In genomic region chr14:100065161-100065871, GRCh38 we compare ENCODE assay signal across 8 cellular contexts. TPM values are rescaled to one million over a fixed set of nuclear protein-coding genes. Genes with fewer than 3 reads are reported as not detected.
DNase-seq lines count a peak whose midpoint lies in the region; ATAC-seq and TF ChIP-seq lines count a peak whose summit lies in the region.

Gene EVL, plus strand, starts transcription at chr14:100065422. Its CDS starts 79 bp downstream, at chr14:100065501.

- TF ChIP-seq RAD21 in SK-N-SH (IDR thresholded peaks at IDR 0.05; ENCODE audit: low read length): no peak

- TF ChIP-seq CTCF in SK-N-SH (IDR thresholded peaks at IDR 0.05) (no peak), activated B cell treated with CpG ODN at 0.5 μM for 24 hours (IDR thresholded peaks at IDR 0.05) (no peak), colonic mucosa (IDR thresholded peaks at IDR 0.05) (no peak), natural killer cell (IDR thresholded peaks at IDR 0.05) (no peak)

- no peak for TF ChIP-seq EP300 in SK-N-SH (IDR thresholded peaks at IDR 0.05; ENCODE audit: borderline replicate concordance in 1 of 2, low read depth in 1 of 2, low read length in 1 of 2)

- H3K9ac ChIP-seq in SK-N-SH: no peak within 1 kb of the TSS
- peak within 1 kb of the TSS; percentile 27 to 70 for H3K9ac ChIP-seq in colonic mucosa (ENCODE audit: low read depth in 2 of 2, low read length in 2 of 2)

- ATAC-seq in SK-N-SH treated with all-trans-retinoic acid at 6 μM for 48 hours (no peak; the same call in 2 of the 3 replicates), HG03432 (IDR thresholded peaks at IDR 0.05; ENCODE audit: unreplicated experiment) (peak; percentile 49), activated B cell treated with CpG ODN at 0.5 μM for 24 hours (ENCODE audit: low read depth) (peak; percentile 67), natural killer cell (peak; percentile 25 to 51 (median 33))

- H3K79me2 ChIP-seq in SK-N-SH (ENCODE audit: insufficient read depth): 0 out of 2 replicates have a peak, but pooled peaks cover 3% of the 10 kb centered on the region

- H3K4me2 ChIP-seq in SK-N-SH: no peak within 1 kb of the TSS

- intact Hi-C loops in activated B cell treated with CpG ODN at 0.5 μM for 24 hours (cut with micrococcal nuclease) (loop anchor here (1.0 to 5.0 kb wide), 9 partner anchors 8 to 463 kb away; partner anchors contain the start of genes CCDC85C, CYP46A1, DEGS2 and SLC25A29), colonic mucosa (cut with DNase I) (no loop called here), natural killer cell (cut with micrococcal nuclease) (loop anchor here (2.0 to 5.0 kb wide), 3 partner anchors 13 to 1757 kb away; partner anchors contain the start of gene YY1)

- H3K9me2 ChIP-seq in SK-N-SH: no peaks in the 10 kb centered on the region

- CTCF ChIA-PET in SK-N-SH (lab: Yijun Ruan, JAX): interaction anchor here (0.6 to 1.7 kb wide), 3 partner anchors 15 to 127 kb away, joined by 3 to 5 read pairs (median 3); no protein-coding TSS in a partner anchor
- CTCF ChIA-PET in activated B cell treated with CpG ODN at 0.5 μM for 24 hours (lab: Charles Lee): interaction anchor here (0.7 to 5.1 kb wide), 8 partner anchors 9 to 127 kb away, joined by 3 to 22 read pairs (median 5); no protein-coding TSS in a partner anchor

- peak within 1 kb of the TSS; percentile 94 for H3K4me3 Mint-ChIP-seq in activated B cell treated with CpG ODN at 0.5 μM for 24 hours
- peak within 1 kb of the TSS; percentile 90 for H3K4me3 Mint-ChIP-seq in natural killer cell

- no peaks in the 10 kb centered on the region for H3K9me3 ChIP-seq in SK-N-SH
- no peaks in the 10 kb centered on the region for H3K9me3 ChIP-seq in colonic mucosa

- peaks cover 88% of the 10 kb centered on the region for H3K4me1 Mint-ChIP-seq in activated B cell treated with CpG ODN at 0.5 μM for 24 hours
- peaks cover 89 to 94% of the 10 kb centered on the region in 2 donors for H3K4me1 Mint-ChIP-seq in natural killer cell

- H3K4me1 ChIP-seq in SK-N-SH (ENCODE audit: control insufficient read depth in 1 of 2, insufficient read depth in 2 of 2, low read depth in 1 of 2, low read length in 1 of 2): peaks cover 0 to 10% of the 10 kb centered on the region in 2 experiments; a peak in 1 of 4 replicates
- no peaks in the 10 kb centered on the region for H3K4me1 ChIP-seq in colonic mucosa

- POLR2A ChIA-PET in SK-N-SH (lab: Yijun Ruan, JAX) (no interaction called here), activated B cell treated with CpG ODN at 0.5 μM for 24 hours (lab: Charles Lee) (interaction anchor here (0.6 to 3.5 kb wide), 23 partner anchors 8 to 310 kb away, joined by 3 to 56 read pairs (median 4); partner anchors contain the start of gene DEGS2)

- H3K36me3 ChIP-seq in SK-N-SH (replicated peaks in 1 of 2; ENCODE audit: control insufficient read depth in 1 of 2, insufficient read depth in 2 of 2, low read length in 1 of 2) (no peaks in the 10 kb centered on the region), colonic mucosa (no peaks in the 10 kb centered on the region)

- no peaks in the 10 kb centered on the region for H3K9me3 Mint-ChIP-seq in activated B cell treated with CpG ODN at 0.5 μM for 24 hours
- H3K9me3 Mint-ChIP-seq in natural killer cell: no peaks in the 10 kb centered on the region

- H2AFZ ChIP-seq in SK-N-SH (ENCODE audit: low read depth): no peak within 1 kb of the TSS

- H3K27me3 Mint-ChIP-seq in activated B cell treated with CpG ODN at 0.5 μM for 24 hours (no peaks in the 10 kb centered on the region), natural killer cell (ENCODE audit: low read depth in 2 of 2) (no peaks in the 10 kb centered on the region)

- H3K27ac ChIP-seq in SK-N-SH (ENCODE audit: low read depth in 2 of 2, low read length in 1 of 2): no peak within 1 kb of the TSS
- H3K27ac ChIP-seq in colonic mucosa: peak within 1 kb of the TSS; percentile 74
- peak within 1 kb of the TSS; percentile 58 for H3K27ac ChIP-seq in substantia nigra (ENCODE audit: low read depth, low read length, poor library complexity, severe bottlenecking)

- H3K27me3 ChIP-seq in SK-N-SH (ENCODE audit: insufficient read depth) (no peaks in the 10 kb centered on the region), colonic mucosa (no peaks in the 10 kb centered on the region)

- WGBS in SK-N-SH (ENCODE audit: low lambda C conversion rate): 99% methylated on average over 6 of the region's 6 CpGs

- H3K27ac Mint-ChIP-seq in activated B cell treated with CpG ODN at 0.5 μM for 24 hours (peak within 1 kb of the TSS; percentile 98), natural killer cell (peak within 1 kb of the TSS; percentile 93)

- H3K4me3 ChIP-seq in SK-N-SH (ENCODE audit: low read depth in 2 of 2, low read length in 1 of 2) (no peak within 1 kb of the TSS), colonic mucosa (peak within 1 kb of the TSS; percentile 16)

- H4K20me1 ChIP-seq in SK-N-SH (ENCODE audit: insufficient read depth): no peaks in the 10 kb centered on the region

- DNase-seq in SK-N-SH (no peak), activated B cell treated with CpG ODN at 0.5 μM for 24 hours (peak; percentile 65), colonic mucosa (no peak), natural killer cell (peak; percentile 60), substantia nigra (lab: John Stamatoyannopoulos, UW) (peak in 3 of 49 donors; percentile 11 to 58 (median 54)), NCI-H128 (lab: John Stamatoyannopoulos, UW; ENCODE audit: unreplicated experiment) (no peak)

- peaks cover 21% of the 10 kb centered on the region for H3K36me3 Mint-ChIP-seq in activated B cell treated with CpG ODN at 0.5 μM for 24 hours (ENCODE audit: low read depth)
- H3K36me3 Mint-ChIP-seq in natural killer cell: no peaks in the 10 kb centered on the region

- no peaks in the 10 kb centered on the region for H3F3A ChIP-seq in SK-N-SH (replicated peaks; ENCODE audit: insufficient read depth)

TF ChIP-seq in SK-N-SH, 30 proteins besides CTCF, POLR2A, EP300 and RAD21 (continues in another document):
- TF ChIP-seq FOSL2 (IDR thresholded peaks at IDR 0.05; ENCODE audit: borderline replicate concordance, low read depth) (no peak), POLR2AphosphoS5 (IDR thresholded peaks at IDR 0.05; ENCODE audit: low read depth, low read length) (no peak), MXI1 (IDR thresholded peaks at IDR 0.05; ENCODE audit: low read depth, low read length) (no peak), RCOR1 (IDR thresholded peaks at IDR 0.05; ENCODE audit: low read length) (no peak), EZH2phosphoT487 (IDR thresholded peaks at IDR 0.05; ENCODE audit: borderline replicate concordance, low read depth) (no peak), USF2 (IDR thresholded peaks at IDR 0.05; ENCODE audit: borderline replicate concordance, low read depth, low read length) (no peak), GATA2 (CRISPR knock-in tag; IDR thresholded peaks at IDR 0.05) (no peak), PBX3 (IDR thresholded peaks at IDR 0.05) (no peak), FOXJ3 (CRISPR knock-in tag; IDR thresholded peaks at IDR 0.05) (no peak)

TF ChIP-seq in SK-N-SH treated with all-trans-retinoic acid at 6 μM for 48 hours, 23 proteins besides CTCF, POLR2A, EP300 and RAD21 (continues in another document):
- TF ChIP-seq ZNF70 (CRISPR knock-in tag; IDR thresholded peaks at IDR 0.05) (no peak), TSHZ2 (CRISPR knock-in tag; IDR thresholded peaks at IDR 0.05) (no peak), CREB5 (CRISPR knock-in tag; IDR thresholded peaks at IDR 0.05; ENCODE audit: low read depth) (no peak), ZFP30 (CRISPR knock-in tag; IDR thresholded peaks at IDR 0.05) (no peak), ZC3H10 (CRISPR knock-in tag; IDR thresholded peaks at IDR 0.05) (no peak), ZNF8 (CRISPR knock-in tag; IDR thresholded peaks at IDR 0.05) (no peak)

RNA-seq across cellular contexts. Expression of gene EVL, which starts in this region (rescaled TPM):
- 34.2 and 36.5 TPM in 2 replicates for polyA plus RNA-seq in SK-N-SH (2012; rRNA removed)
- polyA plus RNA-seq in SK-N-SH (2012; cell fraction: cytosol; rRNA removed): 21.7 and 28.2 TPM in 2 replicates
- 224 and 260 TPM in 2 replicates for polyA plus RNA-seq in SK-N-SH (2012; cell fraction: nucleus; rRNA removed)
- total RNA-seq in activated B cell treated with CpG ODN at 0.5 μM for 24 hours: 229 and 272 TPM in 2 replicates
- total RNA-seq in colonic mucosa: 10 to 100 TPM; 13.7 to 15.4 TPM
- total RNA-seq in natural killer cell: 1,000 to 10,000 TPM in 1 of 3 donors, 100 to 1,000 TPM in 2; 882 to 1,108 (median 986) TPM

Comparison
In these comparisons a context has a peak if more than half of its experiments do, and no peak if none do; other contexts are left out.
1. RNA of gene EVL (total RNA-seq): 882 to 1,108 TPM in natural killer cell and 229 to 272 TPM in activated B cell treated with CpG ODN at 0.5 μM for 24 hours; 13.7 to 15.4 TPM in colonic mucosa; every median in the first group is over 10 times any median in the second.
2. DNase-seq: peak in activated B cell treated with CpG ODN at 0.5 μM for 24 hours (single experiment) and natural killer cell (single experiment); none in SK-N-SH (single experiment), colonic mucosa (single experiment) and NCI-H128 (single experiment).
3. H3K27ac ChIP-seq: peak in colonic mucosa (single experiment) and substantia nigra (single experiment); none in SK-N-SH (0 of 2).